Comparison of ENCODE assay signal across 21 cellular contexts in genomic region chr16:12531937-12532336, GRCh38.
A peak's percentile ranks its signal among the peaks of the same experiment; 100 is the strongest.
DNase-seq lines count a peak whose midpoint lies in the region; ATAC-seq, FAIRE-seq and TF ChIP-seq lines count a peak whose summit lies in the region.
"Had no signal": no experiment of that assay in that cellular context is flagged by ENCODE, and none has a peak within 500 bp of the region (broad histone marks: within the 10 kb centered on the region; RNA-seq: fewer than 3 reads in every experiment).

No MANE protein-coding gene starts in this region.

- H3K36me3 ChIP-seq in astrocyte (ENCODE audit: insufficient read depth, low read length) (no peaks in the 10 kb centered on the region), HepG2 (replicated peaks in 1 of 2; ENCODE audit: control insufficient read depth in 1 of 2, insufficient read depth in 2 of 2, low read length in 2 of 2) (no peaks in the 10 kb centered on the region)
- H3K36me3 ChIP-seq in CD8-positive, alpha-beta T cell (ENCODE audit: insufficient read depth, low read length) = no peaks in the 10 kb centered on the region
- H3K36me3 ChIP-seq: HAP-1, heart left ventricle, SJSA1 had no signal

- BruUV-seq in HepG2 (replicated peaks; lab: Mats Ljungman, UMichigan) = no TSS peak

- H3K4me2 ChIP-seq in astrocyte (ENCODE audit: low read length) (no peak overlapping the region), HepG2 (ENCODE audit: low read depth, low read length) (no peak overlapping the region)

- peaks cover 16% of the 10 kb centered on the region for H3K4me1 Mint-ChIP-seq in astrocyte (ENCODE audit: low read depth, unreplicated experiment)
- H3K4me1 Mint-ChIP-seq in CD8-positive, alpha-beta T cell (ENCODE audit: low read depth) = peaks cover 44% of the 10 kb centered on the region
- H3K4me1 Mint-ChIP-seq in stimulated activated naive CD8-positive, alpha-beta T cell treated with anti-CD3 and anti-CD28 coated beads, Interleukin-15, amount 100 ng/mL, for 72 hours = peaks cover 59% of the 10 kb centered on the region

- CTCF ChIA-PET in HepG2 (lab: Yijun Ruan, JAX; ENCODE audit: low intra/inter-chr PET ratio, low total read pairs) = no interaction called here
- CTCF ChIA-PET in CD8-positive, alpha-beta T cell (lab: Charles Lee) = no interaction called here

- no peaks in the 10 kb centered on the region for H3K4me1 ChIP-seq in astrocyte (ENCODE audit: insufficient read depth, low read length)
- peaks cover 7% of the 10 kb centered on the region; the same call in 1 of the 2 replicates for H3K4me1 ChIP-seq in HepG2 (ENCODE audit: insufficient read depth, low read length)
- peaks cover 17% of the 10 kb centered on the region for H3K4me1 ChIP-seq in CD8-positive, alpha-beta T cell (ENCODE audit: insufficient read depth, low read length)
- H3K4me1 ChIP-seq: HAP-1, SJSA1, stomach had no signal

- H4K20me1 ChIP-seq in astrocyte (ENCODE audit: insufficient read depth, low read length) (peaks cover 6% of the 10 kb centered on the region), HepG2 (ENCODE audit: insufficient read depth, low read length) (no peaks in the 10 kb centered on the region)

- H3K27ac Mint-ChIP-seq in astrocyte (ENCODE audit: unreplicated experiment) = peak overlapping the region; percentile 66
- H3K27ac Mint-ChIP-seq in CD8-positive, alpha-beta T cell = no peak overlapping the region
- H3K27ac Mint-ChIP-seq in stimulated activated naive CD8-positive, alpha-beta T cell treated with anti-CD3 and anti-CD28 coated beads, Interleukin-15, amount 100 ng/mL, for 72 hours = no peak overlapping the region
- H3K27ac Mint-ChIP-seq: CD4-positive, alpha-beta T cell had no signal

- peaks cover 6% of the 10 kb centered on the region for H3K36me3 Mint-ChIP-seq in astrocyte (ENCODE audit: low read depth, unreplicated experiment)
- peaks cover 11% of the 10 kb centered on the region for H3K36me3 Mint-ChIP-seq in CD8-positive, alpha-beta T cell

- H3K27ac ChIP-seq in astrocyte (ENCODE audit: low read depth, low read length) (no peak overlapping the region), HepG2 (ENCODE audit: extremely low read length, insufficient read depth, low read length) (no peak overlapping the region)
- H3K27ac ChIP-seq in CD8-positive, alpha-beta T cell (ENCODE audit: low read depth, low read length) = no peak overlapping the region
- H3K27ac ChIP-seq: heart left ventricle, SJSA1, stomach, VCaP had no signal

- H3K27me3 ChIP-seq in astrocyte (ENCODE audit: insufficient read depth, low read length) = no peaks in the 10 kb centered on the region
- H3K27me3 ChIP-seq in HepG2 (ENCODE audit: control insufficient read depth in 1 of 2, insufficient read depth in 2 of 2, low read length in 2 of 2) = no peaks in the 10 kb centered on the region
- no peaks in the 10 kb centered on the region for H3K27me3 ChIP-seq in CD8-positive, alpha-beta T cell (ENCODE audit: insufficient read depth, low read length)
- H3K27me3 ChIP-seq: heart left ventricle, SJSA1, stomach had no signal

- no peak for TF ChIP-seq POLR2A in HepG2 (IDR thresholded peaks at IDR 0.05; ENCODE audit: insufficient read depth in 1 of 2, low read depth in 2 of 2, low read length in 2 of 2)

- in situ Hi-C loops in HepG2 (cut with HindIII; ENCODE audit: extremely low pct_ligation_motif_present, low pct_unique_long_range_greater_than_20kb) = no loop called here

- peaks cover 2% of the 10 kb centered on the region for H3K9me3 Mint-ChIP-seq in astrocyte (ENCODE audit: unreplicated experiment)
- H3K9me3 Mint-ChIP-seq in CD8-positive, alpha-beta T cell = no peaks in the 10 kb centered on the region
- H3K9me3 Mint-ChIP-seq in stimulated activated naive CD8-positive, alpha-beta T cell treated with anti-CD3 and anti-CD28 coated beads, Interleukin-15, amount 100 ng/mL, for 72 hours = no peaks in the 10 kb centered on the region
- H3K9me3 Mint-ChIP-seq: activated naive CD4-positive, alpha-beta T cell treated with anti-CD3 and anti-CD28 coated beads, Interleukin-2, amount 50 U/mL, for 72 hours; CD4-positive, alpha-beta T cell had no signal

- H3K9me3 ChIP-seq in astrocyte (ENCODE audit: insufficient read depth, low read depth, low read length) (no peaks in the 10 kb centered on the region), HepG2 (ENCODE audit: low read length) (no peaks in the 10 kb centered on the region)
- H3K9me3 ChIP-seq in CD8-positive, alpha-beta T cell (ENCODE audit: low read length) = no peaks in the 10 kb centered on the region
- H3K9me3 ChIP-seq: HAP-1, heart left ventricle, mucosa of descending colon, SJSA1, stomach had no signal

- no peak for TF ChIP-seq RAD21 in HepG2 (CRISPR knock-in tag; IDR thresholded peaks at IDR 0.05)

- intact Hi-C loops in HepG2 (cut with micrococcal nuclease; ENCODE audit: unreplicated experiment) = no loop called here
- intact Hi-C loops in CD8-positive, alpha-beta T cell (cut with DNase I, micrococcal nuclease) = no loop called here

- TF ChIP-seq EP300 in HepG2 (IDR thresholded peaks at IDR 0.05; ENCODE audit: low read depth in 2 of 2, low read length in 2 of 2) = no peak
- no peak for TF ChIP-seq EP300 in HepG2 (CRISPR knock-in tag; IDR thresholded peaks at IDR 0.05; ENCODE audit: borderline replicate concordance)

- H3K9ac ChIP-seq in astrocyte (ENCODE audit: low read length) (no peak overlapping the region), HepG2 (ENCODE audit: insufficient read depth, low read depth, low read length) (no peak overlapping the region)

- no peak for TF ChIP-seq CTCF in astrocyte (IDR thresholded peaks at IDR 0.05; ENCODE audit: insufficient read depth, low read depth, low read length)
- no peak for TF ChIP-seq CTCF in HepG2 (CRISPR knock-in tag; IDR thresholded peaks at IDR 0.05)
- no peak for TF ChIP-seq CTCF in CD8-positive, alpha-beta T cell (IDR thresholded peaks at IDR 0.05)

- no peak overlapping the region for H2AFZ ChIP-seq in astrocyte (ENCODE audit: low read depth, low read length)
- H2AFZ ChIP-seq in HepG2 (ENCODE audit: low read length) = no peak overlapping the region

- FAIRE-seq in astrocyte (lab: Jason Lieb, UNC) = no peak
- FAIRE-seq in HepG2 (lab: Jason Lieb, UNC) = no peak
- FAIRE-seq: endothelial cell of umbilical vein, small intestine had no signal

- H3K79me2 ChIP-seq in astrocyte (ENCODE audit: insufficient read depth, low read length) = no peaks in the 10 kb centered on the region
- H3K79me2 ChIP-seq in HepG2 (ENCODE audit: insufficient read depth, low read length) = no peaks in the 10 kb centered on the region

- POLR2A ChIA-PET in HepG2 (lab: Yijun Ruan, JAX) = no interaction called here
- POLR2A ChIA-PET in CD8-positive, alpha-beta T cell (lab: Charles Lee) = interaction anchor here (1.7 kb wide), 1 partner anchor 19 kb away, joined by 6 read pairs; no protein-coding TSS in a partner anchor

- 39% methylated on average over 7 of the region's 7 CpGs for WGBS in HepG2 (ENCODE audit: low lambda C conversion rate)

- H3K4me3 Mint-ChIP-seq in astrocyte (ENCODE audit: unreplicated experiment) = no peak overlapping the region
- no peak overlapping the region for H3K4me3 Mint-ChIP-seq in CD8-positive, alpha-beta T cell
- H3K4me3 Mint-ChIP-seq in stimulated activated naive CD8-positive, alpha-beta T cell treated with anti-CD3 and anti-CD28 coated beads, Interleukin-15, amount 100 ng/mL, for 72 hours = no peak overlapping the region

- ATAC-seq in HepG2 = peak; percentile 34; the same call in 1 of the 3 replicates
- no peak for ATAC-seq in CD8-positive, alpha-beta T cell
- no peak for ATAC-seq in stimulated activated naive CD8-positive, alpha-beta T cell treated with anti-CD3 and anti-CD28 coated beads, Interleukin-15, amount 100 ng/mL, for 72 hours
- ATAC-seq in GM18867 (IDR thresholded peaks at IDR 0.05; ENCODE audit: unreplicated experiment) = no peak
- ATAC-seq: activated naive CD4-positive, alpha-beta T cell treated with anti-CD3 and anti-CD28 coated beads, Interleukin-2, amount 50 U/mL, for 72 hours; mucosa of descending colon had no signal

- H3K4me3 ChIP-seq in astrocyte (ENCODE audit: insufficient read depth, low read depth, low read length) = no peak overlapping the region
- H3K4me3 ChIP-seq in HepG2 (replicated peaks in 1 of 3; ENCODE audit: insufficient read depth in 1 of 3, low read depth in 2 of 3, low read length in 3 of 3) = no peak overlapping the region
- no peak overlapping the region for H3K4me3 ChIP-seq in CD8-positive, alpha-beta T cell (ENCODE audit: low read depth, low read length)
- H3K4me3 ChIP-seq: HAP-1, heart left ventricle, mucosa of descending colon, SJSA1, stomach had no signal

- H3K27me3 Mint-ChIP-seq in astrocyte (ENCODE audit: low read depth, unreplicated experiment) = peaks cover 3% of the 10 kb centered on the region
- no peaks in the 10 kb centered on the region for H3K27me3 Mint-ChIP-seq in CD8-positive, alpha-beta T cell (ENCODE audit: low read depth)
- H3K27me3 Mint-ChIP-seq in stimulated activated naive CD8-positive, alpha-beta T cell treated with anti-CD3 and anti-CD28 coated beads, Interleukin-15, amount 100 ng/mL, for 72 hours = no peaks in the 10 kb centered on the region
- H3K27me3 Mint-ChIP-seq: CD4-positive, alpha-beta T cell had no signal

- DNase-seq in AG20443 (ENCODE audit: low spot score) = peak; percentile 43
- DNase-seq in GM04503 (ENCODE audit: low read depth) = peak; percentile 12
- DNase-seq in astrocyte (ENCODE audit: low read depth) = no peak
- no peak for DNase-seq in HepG2 (ENCODE audit: low spot score)
- DNase-seq in SHP77 treated with DMSO at 0.1 percent for 48 hours (lab: John Stamatoyannopoulos, UW) = no peak
- no peak for DNase-seq in CD8-positive, alpha-beta T cell
- DNase-seq in stimulated activated naive CD8-positive, alpha-beta T cell treated with anti-CD3 and anti-CD28 coated beads, Interleukin-15, amount 100 ng/mL, for 72 hours = no peak
- DNase-seq: CD4-positive, alpha-beta T cell; DND-41; KBM-7; mucosa of descending colon; NCI-H1436 treated with DMSO at 0.1 percent for 48 hours; small intestine; stomach had no signal

TF ChIP-seq in HepG2, 621 proteins besides CTCF, POLR2A, EP300 and RAD21 (continues in another document):
- TF ChIP-seq ATF5 (CRISPR knock-in tag; IDR thresholded peaks at IDR 0.05; ENCODE audit: low read depth) (no peak), MZF1 (CRISPR knock-in tag; IDR thresholded peaks at IDR 0.05; ENCODE audit: borderline replicate concordance) (no peak), FOXO1 (CRISPR knock-in tag; IDR thresholded peaks at IDR 0.05) (no peak)

Comparison
In these comparisons a context has a peak if more than half of its experiments do, and no peak if none do; other contexts are left out.
1. DNase-seq: peak in AG20443 (single experiment) and GM04503 (single experiment); none in astrocyte (single experiment), HepG2 (single experiment), SHP77 treated with DMSO at 0.1 percent for 48 hours (single experiment), CD8-positive, alpha-beta T cell (0 of 7) and stimulated activated naive CD8-positive, alpha-beta T cell treated with anti-CD3 and anti-CD28 coated beads, Interleukin-15, amount 100 ng/mL, for 72 hours (0 of 2).